Comparison of ENCODE assay signal across 5 cellular contexts in the genomic region with DNA sequence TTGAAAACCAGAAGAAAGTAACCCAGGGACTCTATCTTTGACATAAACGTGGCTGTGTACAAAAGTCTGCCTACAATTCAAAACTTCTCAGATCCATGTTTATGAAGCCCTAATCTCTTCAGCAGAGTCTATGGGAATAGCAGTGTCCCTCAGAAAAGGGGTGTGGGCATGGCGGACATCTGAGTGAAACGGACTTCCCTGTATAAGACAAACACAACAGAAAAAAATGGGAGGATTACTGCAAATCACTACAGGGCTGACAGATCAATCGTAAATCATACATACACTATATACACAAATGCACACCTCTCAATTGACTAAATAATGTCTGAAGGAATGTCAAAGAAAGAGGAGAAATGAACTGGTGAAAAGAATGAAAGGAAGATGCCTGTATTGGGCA.
"Had no signal": no experiment of that assay in that cellular context is flagged by ENCODE, and none has a peak within 500 bp of the region (broad histone marks: within the 10 kb centered on the region; RNA-seq: fewer than 3 reads in every experiment).

No MANE protein-coding gene starts in this region.

- ATAC-seq: GM23338, HepG2 had no signal

- H3K27ac ChIP-seq: HL-60 had no signal

- DNase-seq: H9, HFFc6 had no signal

- H3K4me3 ChIP-seq: GM23338 had no signal
